12 cellular contexts compared by ENCODE assay signal in the genomic region with DNA sequence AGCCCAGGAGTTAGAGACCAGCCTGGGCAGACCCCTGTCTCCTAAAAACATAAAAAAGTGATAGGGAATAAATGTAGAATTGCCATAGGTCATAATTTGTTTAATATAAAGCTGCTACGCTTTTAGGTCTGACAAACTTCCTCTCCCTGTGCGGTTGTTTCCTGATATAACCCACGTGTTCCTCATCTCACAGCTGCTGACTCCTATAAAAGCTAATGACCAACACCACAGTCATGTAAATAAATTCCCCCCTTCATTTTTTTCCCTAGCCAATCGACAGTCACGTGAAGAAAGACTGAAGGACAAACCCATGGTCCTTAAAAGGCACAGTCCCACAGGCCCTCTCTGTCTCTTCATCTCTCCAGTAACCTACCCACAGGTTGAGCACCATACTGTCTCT. TPM values are rescaled to one million over a fixed set of nuclear protein-coding genes. Genes with fewer than 3 reads are reported as not detected.
DNase-seq lines count a peak whose midpoint lies in the region; ATAC-seq and TF ChIP-seq lines count a peak whose summit lies in the region.
"Had no signal": no experiment of that assay in that cellular context is flagged by ENCODE, and none has a peak within 500 bp of the region (broad histone marks: within the 10 kb centered on the region; RNA-seq: fewer than 3 reads in every experiment).

No MANE protein-coding gene starts in this region.

- H3K9me3 ChIP-seq in CD4-positive, alpha-beta T cell (ENCODE audit: control insufficient read depth, low read length): peaks cover 90% of the 10 kb centered on the region
- peaks cover 18% of the 10 kb centered on the region for H3K9me3 ChIP-seq in osteoblast (ENCODE audit: low read depth, low read length)
- H3K9me3 ChIP-seq: colonic mucosa had no signal

- CTCF ChIA-PET in CD4-positive, alpha-beta T cell (lab: Charles Lee): no interaction called here

- no peak for ATAC-seq in CD4-positive, alpha-beta T cell (ENCODE audit: poor library complexity)

- no peaks in the 10 kb centered on the region for H3K27me3 ChIP-seq in CD4-positive, alpha-beta T cell (ENCODE audit: control insufficient read depth, insufficient read depth, low read length)
- no peaks in the 10 kb centered on the region for H3K27me3 ChIP-seq in osteoblast (ENCODE audit: insufficient read depth, low read length)
- H3K27me3 ChIP-seq: colonic mucosa had no signal

- no peaks in the 10 kb centered on the region for H4K20me1 ChIP-seq in osteoblast (ENCODE audit: insufficient read depth, low read length)

- peaks cover 24% of the 10 kb centered on the region for H3K4me1 Mint-ChIP-seq in CD4-positive, alpha-beta T cell (ENCODE audit: low read depth)
- peaks cover 4% of the 10 kb centered on the region for H3K4me1 Mint-ChIP-seq in activated T-helper 2 cell treated with anti-CD3 and anti-CD28 coated beads, Interferon-gamma antibody, Interleukin-2, Interleukin-4, amounts not matched to agents 10 μg/mL and 5 μg/mL and 100 μg/mL, durations not matched to agents 14 hours and 24 hours and 36 hours (ENCODE audit: low read depth)

- H3K9me3 Mint-ChIP-seq in CD4-positive, alpha-beta T cell: peaks cover 9% of the 10 kb centered on the region
- peaks cover 73% of the 10 kb centered on the region for H3K9me3 Mint-ChIP-seq in activated T-helper 2 cell treated with anti-CD3 and anti-CD28 coated beads, Interferon-gamma antibody, Interleukin-2, Interleukin-4, amounts not matched to agents 10 μg/mL and 5 μg/mL and 100 μg/mL, durations not matched to agents 14 hours and 24 hours and 36 hours

- H3K27me3 Mint-ChIP-seq in CD4-positive, alpha-beta T cell: no peaks in the 10 kb centered on the region
- no peaks in the 10 kb centered on the region for H3K27me3 Mint-ChIP-seq in activated T-helper 2 cell treated with anti-CD3 and anti-CD28 coated beads, Interferon-gamma antibody, Interleukin-2, Interleukin-4, amounts not matched to agents 10 μg/mL and 5 μg/mL and 100 μg/mL, durations not matched to agents 14 hours and 24 hours and 36 hours (ENCODE audit: low read depth)

- peak overlapping the region; percentile 94 for H2AFZ ChIP-seq in osteoblast (ENCODE audit: low read length)

- peaks cover 5% of the 10 kb centered on the region for H3K36me3 ChIP-seq in osteoblast (ENCODE audit: insufficient read depth, low read length)
- H3K36me3 ChIP-seq: colonic mucosa had no signal

- H3K27ac ChIP-seq in CD4-positive, alpha-beta T cell (ENCODE audit: low read depth, low read length): no peak overlapping the region
- no peak overlapping the region for H3K27ac ChIP-seq in osteoblast (ENCODE audit: low read depth, low read length)
- H3K27ac ChIP-seq: colonic mucosa had no signal

- POLR2A ChIA-PET in CD4-positive, alpha-beta T cell (lab: Charles Lee): no interaction called here

- intact Hi-C loops in CD4-positive, alpha-beta T cell (cut with DNase I, micrococcal nuclease): no loop called here
- intact Hi-C loops in activated T-helper 2 cell treated with anti-CD3 and anti-CD28 coated beads, Interferon-gamma antibody, Interleukin-2, Interleukin-4, amounts not matched to agents 10 μg/mL and 5 μg/mL and 100 μg/mL, durations not matched to agents 14 hours and 24 hours and 36 hours (cut with micrococcal nuclease): no loop called here

- no peaks in the 10 kb centered on the region for H3K4me1 ChIP-seq in osteoblast (ENCODE audit: insufficient read depth, low read length)
- H3K4me1 ChIP-seq: colonic mucosa had no signal

- H3K27ac Mint-ChIP-seq in CD4-positive, alpha-beta T cell: no peak overlapping the region
- H3K27ac Mint-ChIP-seq in activated T-helper 2 cell treated with anti-CD3 and anti-CD28 coated beads, Interferon-gamma antibody, Interleukin-2, Interleukin-4, amounts not matched to agents 10 μg/mL and 5 μg/mL and 100 μg/mL, durations not matched to agents 14 hours and 24 hours and 36 hours: no peak overlapping the region

- peak overlapping the region; percentile 82 for H3K4me3 Mint-ChIP-seq in CD4-positive, alpha-beta T cell
- H3K4me3 Mint-ChIP-seq in activated T-helper 2 cell treated with anti-CD3 and anti-CD28 coated beads, Interferon-gamma antibody, Interleukin-2, Interleukin-4, amounts not matched to agents 10 μg/mL and 5 μg/mL and 100 μg/mL, durations not matched to agents 14 hours and 24 hours and 36 hours (ENCODE audit: low read depth): peak overlapping the region; percentile 35

- TF ChIP-seq CTCF in CD4-positive, alpha-beta T cell (IDR thresholded peaks at IDR 0.05): no peak
- no peak for TF ChIP-seq CTCF in osteoblast (IDR thresholded peaks at IDR 0.05; ENCODE audit: extremely low read depth, low read depth, low read length)

- peaks cover 6% of the 10 kb centered on the region for H3K79me2 ChIP-seq in osteoblast (ENCODE audit: insufficient read depth, low read length)

- H3K36me3 Mint-ChIP-seq in CD4-positive, alpha-beta T cell (ENCODE audit: low read depth): peaks cover 88% of the 10 kb centered on the region
- peaks cover 42% of the 10 kb centered on the region for H3K36me3 Mint-ChIP-seq in activated T-helper 2 cell treated with anti-CD3 and anti-CD28 coated beads, Interferon-gamma antibody, Interleukin-2, Interleukin-4, amounts not matched to agents 10 μg/mL and 5 μg/mL and 100 μg/mL, durations not matched to agents 14 hours and 24 hours and 36 hours (ENCODE audit: low read depth)

- DNase-seq in CD4-positive, alpha-beta T cell: no peak
- DNase-seq in HT1080 (ENCODE audit: low read depth) (peak; percentile 30), osteoblast (ENCODE audit: insufficient read length, low spot score, missing footprints) (no peak), UCSD-AML1 (lab: John Stamatoyannopoulos, UW; ENCODE audit: unreplicated experiment) (no peak), MV-4-11 (lab: John Stamatoyannopoulos, UW) (no peak), HuH-7.5 (ENCODE audit: low spot score) (no peak)
- no peak for DNase-seq in activated T-helper 2 cell treated with anti-CD3 and anti-CD28 coated beads, Interferon-gamma antibody, Interleukin-2, Interleukin-4, amounts not matched to agents 10 μg/mL and 5 μg/mL and 100 μg/mL, durations not matched to agents 14 hours and 24 hours and 36 hours (ENCODE audit: low spot score)
- DNase-seq: colonic mucosa; DMS53; left colon; stimulated activated CD4-positive, alpha-beta T cell treated with anti-CD3 and anti-CD28 coated beads, Interleukin-1b, Interleukin-23, amount 100 ng/mL, for 48 hours; stimulated activated naive CD4-positive, alpha-beta T cell had no signal

- peak overlapping the region; percentile 82 for H3K4me3 ChIP-seq in osteoblast (ENCODE audit: insufficient read depth, low read length)

- H3K4me2 ChIP-seq in osteoblast (ENCODE audit: insufficient read depth, low read length): peak overlapping the region; percentile 64

RNA-seq across cellular contexts. Expression of a gene that starts 27.5 kb away (rescaled TPM):
- 10 to 100 TPM; 45.5 to 46.2 TPM for total RNA-seq in CD4-positive, alpha-beta T cell
- total RNA-seq in HT1080 (2014; rRNA removed; shearing (Covaris generic)): 8.1 and 9.3 TPM in 2 replicates
- polyA plus RNA-seq in HT1080 (2015; cell fraction: cytosol; rRNA removed): 5.0 and 6.3 TPM in 2 replicates
- polyA plus RNA-seq in HT1080 (2015; cell fraction: nucleus; rRNA removed): 45.4 and 47.3 TPM in 2 replicates
- total RNA-seq in activated T-helper 2 cell treated with anti-CD3 and anti-CD28 coated beads, Interferon-gamma antibody, Interleukin-2, Interleukin-4, amounts not matched to agents 10 μg/mL and 5 μg/mL and 100 μg/mL, durations not matched to agents 14 hours and 24 hours and 36 hours: 26.5 and 27.3 TPM in 2 replicates
- total RNA-seq in osteoblast: 9.4 and 12.1 TPM in 2 replicates

RNA-seq across cellular contexts. Expression of a gene that starts 45.0 kb away (rescaled TPM):
- total RNA-seq in CD4-positive, alpha-beta T cell: 1 to 10 TPM in 1 of 2 experiments, not detected in 1; 1.6 TPM
- 0.19 TPM in 1 of 2 replicates, not detected in the other for total RNA-seq in HT1080 (2014; rRNA removed; shearing (Covaris generic))
- polyA plus RNA-seq in HT1080 (2015; cell fraction: cytosol; rRNA removed): 0.09 TPM in 1 of 2 replicates, not detected in the other
- 0.08 and 0.52 TPM in 2 replicates for polyA plus RNA-seq in HT1080 (2015; cell fraction: nucleus; rRNA removed)
- total RNA-seq in activated T-helper 2 cell treated with anti-CD3 and anti-CD28 coated beads, Interferon-gamma antibody, Interleukin-2, Interleukin-4, amounts not matched to agents 10 μg/mL and 5 μg/mL and 100 μg/mL, durations not matched to agents 14 hours and 24 hours and 36 hours: 0.46 and 0.48 TPM in 2 replicates
- total RNA-seq in osteoblast: 0.72 and 1.8 TPM in 2 replicates
